Comparison of ENCODE assay signal across 11 cellular contexts in genomic region chr2:148071351-148071750, GRCh38.
"Had no signal": no experiment of that assay in that cellular context is flagged by ENCODE, and none has a peak within 500 bp of the region (broad histone marks: within the 10 kb centered on the region; RNA-seq: fewer than 3 reads in every experiment).

No MANE protein-coding gene starts in this region.

- H3K36me3 ChIP-seq: HAP-1 had no signal

- ATAC-seq: GM23338, HCT116 had no signal

- FAIRE-seq: H1, H54 had no signal

- H3K4me3 ChIP-seq: GM23248, GM23338, HAP-1 had no signal

- H3K27ac ChIP-seq: GM23248 had no signal

- H3K4me1 ChIP-seq: HAP-1 had no signal

- DNase-seq: GM23248, GOT3, H7, H9, HCEC 1CT, HFFc6 had no signal

- H3K9me3 ChIP-seq: HAP-1 had no signal
